23 cellular contexts compared by ENCODE assay signal in the genomic region with DNA sequence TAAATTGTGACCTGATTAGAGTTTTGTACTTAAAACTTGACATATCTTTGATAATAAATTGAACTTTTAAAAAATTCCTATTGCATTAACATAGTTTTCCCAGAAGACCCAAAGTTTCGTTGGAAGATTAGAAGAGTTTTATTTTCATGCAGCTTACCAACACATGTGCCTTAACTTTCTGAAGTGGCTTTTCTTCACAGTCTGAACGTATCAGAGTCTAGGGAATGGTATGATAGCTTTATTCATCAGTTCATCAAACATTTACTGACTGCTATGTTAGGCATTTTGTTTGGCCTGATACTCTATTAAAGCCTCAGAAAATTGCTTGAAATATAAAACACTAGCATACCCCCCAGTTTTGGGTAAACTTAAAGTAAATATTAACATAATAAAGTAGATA.
A peak's percentile ranks its signal among the peaks of the same experiment; 100 is the strongest.
DNase-seq lines count a peak whose midpoint lies in the region; ATAC-seq, FAIRE-seq and TF ChIP-seq lines count a peak whose summit lies in the region.
"Had no signal": no experiment of that assay in that cellular context is flagged by ENCODE, and none has a peak within 500 bp of the region (broad histone marks: within the 10 kb centered on the region; RNA-seq: fewer than 3 reads in every experiment).

No MANE protein-coding gene starts in this region.

- intact Hi-C loops in Right ventricle myocardium inferior (cut with DNase I) (no loop called here), body of pancreas (cut with DNase I) (no loop called here), kidney (cut with DNase I) (no loop called here)

- H3K36me3 ChIP-seq in right atrium auricular region (no peaks in the 10 kb centered on the region), body of pancreas (replicated peaks in 1 of 2; ENCODE audit: insufficient read depth in 1 of 2, low read depth in 2 of 2) (no peaks in the 10 kb centered on the region), kidney (ENCODE audit: control insufficient read depth in 1 of 2, insufficient read depth in 2 of 2, low read length in 2 of 2) (peaks cover 0 to 4% of the 10 kb centered on the region in 2 donors), subcutaneous abdominal adipose tissue (ENCODE audit: control insufficient read depth in 5 of 5, insufficient read depth in 5 of 5, low read length in 5 of 5) (peaks cover 0 to 12% (median 4%) of the 10 kb centered on the region in 5 donors)

- H3K9ac ChIP-seq in kidney (ENCODE audit: low read length in 2 of 2) (no peak overlapping the region), subcutaneous abdominal adipose tissue (ENCODE audit: low read length in 5 of 5) (no peak overlapping the region)
- H3K9ac ChIP-seq: BLaER1 treated with 17β-estradiol and CSF1 and Interleukin-3, amounts not matched to agents 10 nM and 100 nM had no signal

- ATAC-seq in Right ventricle myocardium inferior (peak; percentile 45), body of pancreas (peak; percentile 36), HG02759 (IDR thresholded peaks at IDR 0.05; ENCODE audit: unreplicated experiment) (no peak)
- ATAC-seq: K562 had no signal

- TF ChIP-seq CTCF in right atrium auricular region (IDR thresholded peaks at IDR 0.05) (no peak), body of pancreas (IDR thresholded peaks at IDR 0.05) (no peak), kidney (IDR thresholded peaks at IDR 0.05; ENCODE audit: borderline replicate concordance, extremely low read depth, insufficient read depth) (no peak)

- H3K9me3 ChIP-seq in right atrium auricular region, result no peaks in the 10 kb centered on the region
- no peaks in the 10 kb centered on the region for H3K9me3 ChIP-seq in body of pancreas
- H3K9me3 ChIP-seq in kidney (ENCODE audit: control insufficient read depth in 1 of 2, low read length in 2 of 2), result no peaks in the 10 kb centered on the region
- no peaks in the 10 kb centered on the region for H3K9me3 ChIP-seq in subcutaneous abdominal adipose tissue (ENCODE audit: control insufficient read depth in 5 of 5, low read length in 5 of 5)
- H3K9me3 ChIP-seq: BLaER1 treated with 17β-estradiol and CSF1 and Interleukin-3, amounts not matched to agents 10 nM and 100 nM; SJSA1 had no signal

- peaks cover 0 to 51% of the 10 kb centered on the region in 2 donors for H3K4me1 ChIP-seq in right atrium auricular region
- peaks cover 47% of the 10 kb centered on the region for H3K4me1 ChIP-seq in body of pancreas
- H3K4me1 ChIP-seq in kidney (ENCODE audit: control insufficient read depth in 1 of 2, insufficient read depth in 1 of 2, low read depth in 1 of 2, low read length in 2 of 2), result peaks cover 10 to 23% of the 10 kb centered on the region in 2 donors
- H3K4me1 ChIP-seq in subcutaneous abdominal adipose tissue (ENCODE audit: control insufficient read depth in 5 of 5, insufficient read depth in 5 of 5, low read length in 5 of 5), result peaks cover 0 to 35% (median 16%) of the 10 kb centered on the region in 5 donors
- H3K4me1 ChIP-seq: SJSA1 had no signal

- H3K27me3 ChIP-seq in right atrium auricular region (no peaks in the 10 kb centered on the region), body of pancreas (no peaks in the 10 kb centered on the region), subcutaneous abdominal adipose tissue (ENCODE audit: control insufficient read depth in 5 of 5, insufficient read depth in 4 of 5, low read length in 5 of 5) (no peaks in the 10 kb centered on the region)
- H3K27me3 ChIP-seq: BLaER1 treated with 17β-estradiol and CSF1 and Interleukin-3, amounts not matched to agents 10 nM and 100 nM; SJSA1 had no signal

- peak; percentile 21 for FAIRE-seq in kidney (lab: Jason Lieb, UNC)
- no peak for FAIRE-seq in H54 (lab: Jason Lieb, UNC)
- FAIRE-seq: GM12892, HTR-8/SVneo, K562 had no signal

- no peak overlapping the region for H3K4me3 ChIP-seq in right atrium auricular region
- no peak overlapping the region for H3K4me3 ChIP-seq in body of pancreas
- no peak overlapping the region for H3K4me3 ChIP-seq in kidney (ENCODE audit: low read length in 2 of 2)
- no peak overlapping the region for H3K4me3 ChIP-seq in subcutaneous abdominal adipose tissue (ENCODE audit: low read depth in 1 of 5, low read length in 5 of 5)
- H3K4me3 ChIP-seq: BLaER1 treated with 17β-estradiol and CSF1 and Interleukin-3, amounts not matched to agents 10 nM and 100 nM; K562; SJSA1 had no signal

- TF ChIP-seq POLR2A in body of pancreas (IDR thresholded peaks at IDR 0.05) (no peak), H54 (IDR thresholded peaks at IDR 0.05; ENCODE audit: low read depth, low read length) (no peak)

- DNase-seq in Right ventricle myocardium inferior (ENCODE audit: missing footprints) (no peak), right atrium auricular region (ENCODE audit: low spot score) (no peak), body of pancreas (no peak), kidney (no peak), H54 (ENCODE audit: insufficient read length, low spot score) (no peak), NCI-H1930 (lab: John Stamatoyannopoulos, UW) (no peak)
- DNase-seq: DND-41; GDM1; H7; NCI-H187; NCI-H446; NCI-H69; NK-92 treated with Interleukin-12 subunit alpha and Interleukin-12 subunit beta, amount 100 ng/mL, for 24 hours; RPMI8226 had no signal

- H3K27ac ChIP-seq in right atrium auricular region, result peak overlapping the region in 1 of 2 donors; percentile 57
- peak overlapping the region in 2 of 4 donors; percentile 16 to 59 for H3K27ac ChIP-seq in body of pancreas
- H3K27ac ChIP-seq in kidney (ENCODE audit: low read depth in 2 of 2, low read length in 2 of 2), result no peak overlapping the region
- H3K27ac ChIP-seq in subcutaneous abdominal adipose tissue (ENCODE audit: low read depth, low read length), result peak overlapping the region; percentile 8
- H3K27ac ChIP-seq: 22Rv1; BLaER1 treated with 17β-estradiol and CSF1 and Interleukin-3, amounts not matched to agents 10 nM and 100 nM; HL-60; SJSA1 had no signal

- 8 to 10% methylated on average over 2 of the region's 2 CpGs for WGBS in body of pancreas, 2 donors
